1 cellular context compared by ENCODE assay signal in the genomic region with DNA sequence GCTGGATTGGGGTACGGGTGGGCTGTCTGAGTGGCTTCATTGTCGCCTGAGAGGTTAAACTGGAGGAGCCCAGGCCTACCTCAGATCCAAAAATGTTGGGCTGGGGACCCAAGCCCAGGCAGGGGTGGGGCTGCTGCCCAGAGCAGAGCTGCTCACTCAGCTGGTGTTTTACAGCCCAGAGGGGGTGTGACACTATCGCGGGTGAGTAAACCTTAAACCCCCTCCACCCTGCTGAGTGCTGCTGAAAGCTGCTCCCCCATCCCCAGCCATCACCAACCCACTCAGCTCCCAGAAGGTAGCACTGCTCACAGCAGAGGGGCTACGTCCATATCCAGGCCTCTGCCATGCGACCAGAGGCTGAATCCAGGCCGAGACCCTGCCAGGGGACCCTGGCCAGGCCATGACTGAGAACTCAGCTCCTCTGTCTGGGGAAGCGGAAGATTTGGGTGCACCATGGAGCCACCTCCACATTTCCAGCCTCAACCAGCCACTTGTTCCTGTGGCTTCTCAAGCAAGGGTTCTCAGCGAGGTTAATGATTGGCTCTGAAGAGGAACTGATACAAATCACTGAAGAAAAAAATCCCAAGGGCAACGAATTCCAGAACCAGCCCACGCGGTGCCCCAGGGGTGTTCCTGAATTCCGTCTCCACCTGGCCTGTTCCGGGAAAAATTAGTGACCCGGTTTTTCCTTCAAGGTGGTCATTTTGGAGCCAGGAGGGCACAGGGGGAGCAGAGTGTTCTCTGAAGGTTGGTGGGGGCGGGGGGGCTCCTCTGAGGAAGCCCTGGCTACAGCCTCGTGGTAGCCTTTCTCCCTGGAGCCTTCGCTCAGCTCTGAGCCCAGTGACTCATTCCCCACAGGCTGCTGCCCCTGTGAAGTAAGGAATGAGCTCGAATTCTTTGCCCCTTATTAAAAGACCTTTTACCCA.
TF ChIP-seq lines count a peak whose summit lies in the region.

No MANE protein-coding gene starts in this region.

TF ChIP-seq in HepG2, 621 proteins besides CTCF, POLR2A, EP300 and RAD21 (continued from another document and continues in another):
- TF ChIP-seq, protein P1, sequence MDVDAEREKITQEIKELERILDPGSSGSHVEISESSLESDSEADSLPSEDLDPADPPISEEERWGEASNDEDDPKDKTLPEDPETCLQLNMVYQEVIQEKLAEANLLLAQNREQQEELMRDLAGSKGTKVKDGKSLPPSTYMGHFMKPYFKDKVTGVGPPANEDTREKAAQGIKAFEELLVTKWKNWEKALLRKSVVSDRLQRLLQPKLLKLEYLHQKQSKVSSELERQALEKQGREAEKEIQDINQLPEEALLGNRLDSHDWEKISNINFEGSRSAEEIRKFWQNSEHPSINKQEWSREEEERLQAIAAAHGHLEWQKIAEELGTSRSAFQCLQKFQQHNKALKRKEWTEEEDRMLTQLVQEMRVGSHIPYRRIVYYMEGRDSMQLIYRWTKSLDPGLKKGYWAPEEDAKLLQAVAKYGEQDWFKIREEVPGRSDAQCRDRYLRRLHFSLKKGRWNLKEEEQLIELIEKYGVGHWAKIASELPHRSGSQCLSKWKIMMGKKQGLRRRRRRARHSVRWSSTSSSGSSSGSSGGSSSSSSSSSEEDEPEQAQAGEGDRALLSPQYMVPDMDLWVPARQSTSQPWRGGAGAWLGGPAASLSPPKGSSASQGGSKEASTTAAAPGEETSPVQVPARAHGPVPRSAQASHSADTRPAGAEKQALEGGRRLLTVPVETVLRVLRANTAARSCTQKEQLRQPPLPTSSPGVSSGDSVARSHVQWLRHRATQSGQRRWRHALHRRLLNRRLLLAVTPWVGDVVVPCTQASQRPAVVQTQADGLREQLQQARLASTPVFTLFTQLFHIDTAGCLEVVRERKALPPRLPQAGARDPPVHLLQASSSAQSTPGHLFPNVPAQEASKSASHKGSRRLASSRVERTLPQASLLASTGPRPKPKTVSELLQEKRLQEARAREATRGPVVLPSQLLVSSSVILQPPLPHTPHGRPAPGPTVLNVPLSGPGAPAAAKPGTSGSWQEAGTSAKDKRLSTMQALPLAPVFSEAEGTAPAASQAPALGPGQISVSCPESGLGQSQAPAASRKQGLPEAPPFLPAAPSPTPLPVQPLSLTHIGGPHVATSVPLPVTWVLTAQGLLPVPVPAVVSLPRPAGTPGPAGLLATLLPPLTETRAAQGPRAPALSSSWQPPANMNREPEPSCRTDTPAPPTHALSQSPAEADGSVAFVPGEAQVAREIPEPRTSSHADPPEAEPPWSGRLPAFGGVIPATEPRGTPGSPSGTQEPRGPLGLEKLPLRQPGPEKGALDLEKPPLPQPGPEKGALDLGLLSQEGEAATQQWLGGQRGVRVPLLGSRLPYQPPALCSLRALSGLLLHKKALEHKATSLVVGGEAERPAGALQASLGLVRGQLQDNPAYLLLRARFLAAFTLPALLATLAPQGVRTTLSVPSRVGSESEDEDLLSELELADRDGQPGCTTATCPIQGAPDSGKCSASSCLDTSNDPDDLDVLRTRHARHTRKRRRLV (CRISPR knock-in tag; IDR thresholded peaks at IDR 0.05), result no peak
- no peak for TF ChIP-seq FLYWCH1 (CRISPR knock-in tag; IDR thresholded peaks at IDR 0.05)
- 0 out of 2 replicates have a peak, but pooled peaks have one; percentile 29 for TF ChIP-seq ZFP41 (CRISPR knock-in tag; IDR thresholded peaks at IDR 0.05; ENCODE audit: borderline replicate concordance)
- TF ChIP-seq KDM5A (IDR thresholded peaks at IDR 0.05; ENCODE audit: borderline replicate concordance, low read length), result no peak
- TF ChIP-seq, protein P2, sequence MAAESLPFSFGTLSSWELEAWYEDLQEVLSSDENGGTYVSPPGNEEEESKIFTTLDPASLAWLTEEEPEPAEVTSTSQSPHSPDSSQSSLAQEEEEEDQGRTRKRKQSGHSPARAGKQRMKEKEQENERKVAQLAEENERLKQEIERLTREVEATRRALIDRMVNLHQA (CRISPR knock-in tag; IDR thresholded peaks at IDR 0.05), result no peak
- no peak for TF ChIP-seq ZBTB42 (CRISPR knock-in tag; IDR thresholded peaks at IDR 0.05)
- TF ChIP-seq ZBTB21 (CRISPR knock-in tag; IDR thresholded peaks at IDR 0.05), result no peak
- TF ChIP-seq, protein P3, sequence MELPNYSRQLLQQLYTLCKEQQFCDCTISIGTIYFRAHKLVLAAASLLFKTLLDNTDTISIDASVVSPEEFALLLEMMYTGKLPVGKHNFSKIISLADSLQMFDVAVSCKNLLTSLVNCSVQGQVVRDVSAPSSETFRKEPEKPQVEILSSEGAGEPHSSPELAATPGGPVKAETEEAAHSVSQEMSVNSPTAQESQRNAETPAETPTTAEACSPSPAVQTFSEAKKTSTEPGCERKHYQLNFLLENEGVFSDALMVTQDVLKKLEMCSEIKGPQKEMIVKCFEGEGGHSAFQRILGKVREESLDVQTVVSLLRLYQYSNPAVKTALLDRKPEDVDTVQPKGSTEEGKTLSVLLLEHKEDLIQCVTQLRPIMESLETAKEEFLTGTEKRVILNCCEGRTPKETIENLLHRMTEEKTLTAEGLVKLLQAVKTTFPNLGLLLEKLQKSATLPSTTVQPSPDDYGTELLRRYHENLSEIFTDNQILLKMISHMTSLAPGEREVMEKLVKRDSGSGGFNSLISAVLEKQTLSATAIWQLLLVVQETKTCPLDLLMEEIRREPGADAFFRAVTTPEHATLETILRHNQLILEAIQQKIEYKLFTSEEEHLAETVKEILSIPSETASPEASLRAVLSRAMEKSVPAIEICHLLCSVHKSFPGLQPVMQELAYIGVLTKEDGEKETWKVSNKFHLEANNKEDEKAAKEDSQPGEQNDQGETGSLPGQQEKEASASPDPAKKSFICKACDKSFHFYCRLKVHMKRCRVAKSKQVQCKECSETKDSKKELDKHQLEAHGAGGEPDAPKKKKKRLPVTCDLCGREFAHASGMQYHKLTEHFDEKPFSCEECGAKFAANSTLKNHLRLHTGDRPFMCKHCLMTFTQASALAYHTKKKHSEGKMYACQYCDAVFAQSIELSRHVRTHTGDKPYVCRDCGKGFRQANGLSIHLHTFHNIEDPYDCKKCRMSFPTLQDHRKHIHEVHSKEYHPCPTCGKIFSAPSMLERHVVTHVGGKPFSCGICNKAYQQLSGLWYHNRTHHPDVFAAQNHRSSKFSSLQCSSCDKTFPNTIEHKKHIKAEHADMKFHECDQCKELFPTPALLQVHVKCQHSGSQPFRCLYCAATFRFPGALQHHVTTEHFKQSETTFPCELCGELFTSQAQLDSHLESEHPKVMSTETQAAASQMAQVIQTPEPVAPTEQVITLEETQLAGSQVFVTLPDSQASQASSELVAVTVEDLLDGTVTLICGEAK (IDR thresholded peaks at IDR 0.05), result no peak
- TF ChIP-seq, protein P3 (CRISPR knock-in tag; IDR thresholded peaks at IDR 0.05), result no peak
- TF ChIP-seq ZNF644 (CRISPR knock-in tag; IDR thresholded peaks at IDR 0.05; ENCODE audit: low read depth), result no peak
- TF ChIP-seq, protein P4, sequence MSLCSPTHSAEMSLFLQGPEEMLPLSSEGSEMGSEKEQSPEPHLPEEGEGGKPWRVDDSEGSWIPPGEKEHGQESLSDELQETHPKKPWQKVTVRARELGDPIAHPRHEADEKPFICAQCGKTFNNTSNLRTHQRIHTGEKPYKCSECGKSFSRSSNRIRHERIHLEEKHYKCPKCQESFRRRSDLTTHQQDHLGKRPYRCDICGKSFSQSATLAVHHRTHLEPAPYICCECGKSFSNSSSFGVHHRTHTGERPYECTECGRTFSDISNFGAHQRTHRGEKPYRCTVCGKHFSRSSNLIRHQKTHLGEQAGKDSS (CRISPR knock-in tag; IDR thresholded peaks at IDR 0.05; ENCODE audit: borderline replicate concordance, low read depth), result no peak
- TF ChIP-seq GLI4 (CRISPR knock-in tag; IDR thresholded peaks at IDR 0.05; ENCODE audit: borderline replicate concordance), result no peak
- TF ChIP-seq, protein P5, sequence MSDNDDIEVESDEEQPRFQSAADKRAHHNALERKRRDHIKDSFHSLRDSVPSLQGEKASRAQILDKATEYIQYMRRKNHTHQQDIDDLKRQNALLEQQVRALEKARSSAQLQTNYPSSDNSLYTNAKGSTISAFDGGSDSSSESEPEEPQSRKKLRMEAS (IDR thresholded peaks at IDR 0.05), result peak; percentile 40; the same call in 1 of the 2 replicates
- no peak for TF ChIP-seq GATAD1 (CRISPR knock-in tag; IDR thresholded peaks at IDR 0.05)
- TF ChIP-seq ADNP (CRISPR knock-in tag; IDR thresholded peaks at IDR 0.05), result no peak
- no peak for TF ChIP-seq ZNF557 (CRISPR knock-in tag; IDR thresholded peaks at IDR 0.05)
- no peak for TF ChIP-seq ZNF772 (CRISPR knock-in tag; IDR thresholded peaks at IDR 0.05)
- TF ChIP-seq ARHGAP35 (CRISPR knock-in tag; IDR thresholded peaks at IDR 0.05; ENCODE audit: borderline replicate concordance), result no peak
- no peak for TF ChIP-seq NONO (IDR thresholded peaks at IDR 0.05)
- no peak for TF ChIP-seq NONO (CRISPR knock-in tag; conservative IDR thresholded peaks at IDR 0.05)
- TF ChIP-seq SMARCE1 (IDR thresholded peaks at IDR 0.05; ENCODE audit: borderline replicate concordance), result no peak
- TF ChIP-seq ZNF274 (CRISPR knock-in tag; IDR thresholded peaks at IDR 0.05), result 0 out of 2 replicates have a peak, but pooled peaks have one; percentile 1
- TF ChIP-seq ZNF749 (CRISPR knock-in tag; IDR thresholded peaks at IDR 0.05; ENCODE audit: borderline replicate concordance), result peak; percentile 33; the same call in 1 of the 2 replicates
- TF ChIP-seq CBX5 (CRISPR knock-in tag; IDR thresholded peaks at IDR 0.05; ENCODE audit: borderline replicate concordance), result no peak
- no peak for TF ChIP-seq JUND (CRISPR knock-in tag; IDR thresholded peaks at IDR 0.05)
- TF ChIP-seq, protein P6, sequence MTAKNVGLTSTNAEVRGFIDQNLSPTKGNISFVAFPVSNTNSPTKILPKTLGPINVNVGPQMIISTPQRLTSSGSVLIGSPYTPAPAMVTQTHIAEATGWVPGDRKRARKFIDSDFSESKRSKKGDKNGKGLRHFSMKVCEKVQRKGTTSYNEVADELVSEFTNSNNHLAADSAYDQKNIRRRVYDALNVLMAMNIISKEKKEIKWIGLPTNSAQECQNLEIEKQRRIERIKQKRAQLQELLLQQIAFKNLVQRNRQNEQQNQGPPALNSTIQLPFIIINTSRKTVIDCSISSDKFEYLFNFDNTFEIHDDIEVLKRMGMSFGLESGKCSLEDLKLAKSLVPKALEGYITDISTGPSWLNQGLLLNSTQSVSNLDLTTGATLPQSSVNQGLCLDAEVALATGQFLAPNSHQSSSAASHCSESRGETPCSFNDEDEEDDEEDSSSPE (CRISPR knock-in tag; IDR thresholded peaks at IDR 0.05), result no peak
- TF ChIP-seq NCOA2 (CRISPR knock-in tag; IDR thresholded peaks at IDR 0.05), result 0 out of 2 replicates have a peak, but pooled peaks have one; percentile 4
- TF ChIP-seq, protein P7, sequence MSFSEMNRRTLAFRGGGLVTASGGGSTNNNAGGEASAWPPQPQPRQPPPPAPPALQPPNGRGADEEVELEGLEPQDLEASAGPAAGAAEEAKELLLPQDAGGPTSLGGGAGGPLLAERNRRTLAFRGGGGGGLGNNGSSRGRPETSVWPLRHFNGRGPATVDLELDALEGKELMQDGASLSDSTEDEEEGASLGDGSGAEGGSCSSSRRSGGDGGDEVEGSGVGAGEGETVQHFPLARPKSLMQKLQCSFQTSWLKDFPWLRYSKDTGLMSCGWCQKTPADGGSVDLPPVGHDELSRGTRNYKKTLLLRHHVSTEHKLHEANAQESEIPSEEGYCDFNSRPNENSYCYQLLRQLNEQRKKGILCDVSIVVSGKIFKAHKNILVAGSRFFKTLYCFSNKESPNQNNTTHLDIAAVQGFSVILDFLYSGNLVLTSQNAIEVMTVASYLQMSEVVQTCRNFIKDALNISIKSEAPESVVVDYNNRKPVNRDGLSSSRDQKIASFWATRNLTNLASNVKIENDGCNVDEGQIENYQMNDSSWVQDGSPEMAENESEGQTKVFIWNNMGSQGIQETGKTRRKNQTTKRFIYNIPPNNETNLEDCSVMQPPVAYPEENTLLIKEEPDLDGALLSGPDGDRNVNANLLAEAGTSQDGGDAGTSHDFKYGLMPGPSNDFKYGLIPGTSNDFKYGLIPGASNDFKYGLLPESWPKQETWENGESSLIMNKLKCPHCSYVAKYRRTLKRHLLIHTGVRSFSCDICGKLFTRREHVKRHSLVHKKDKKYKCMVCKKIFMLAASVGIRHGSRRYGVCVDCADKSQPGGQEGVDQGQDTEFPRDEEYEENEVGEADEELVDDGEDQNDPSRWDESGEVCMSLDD (CRISPR knock-in tag; IDR thresholded peaks at IDR 0.05; ENCODE audit: borderline replicate concordance), result no peak
- TF ChIP-seq FOXP1 (IDR thresholded peaks at IDR 0.05), result no peak
- no peak for TF ChIP-seq FOXP1 (CRISPR knock-in tag; IDR thresholded peaks at IDR 0.05)
- TF ChIP-seq PCBP1 (IDR thresholded peaks at IDR 0.05; ENCODE audit: borderline replicate concordance, low read depth, low read length), result no peak
- no peak for TF ChIP-seq NR1H2 (CRISPR knock-in tag; IDR thresholded peaks at IDR 0.05; ENCODE audit: borderline replicate concordance, low read depth)
- TF ChIP-seq, protein P8, sequence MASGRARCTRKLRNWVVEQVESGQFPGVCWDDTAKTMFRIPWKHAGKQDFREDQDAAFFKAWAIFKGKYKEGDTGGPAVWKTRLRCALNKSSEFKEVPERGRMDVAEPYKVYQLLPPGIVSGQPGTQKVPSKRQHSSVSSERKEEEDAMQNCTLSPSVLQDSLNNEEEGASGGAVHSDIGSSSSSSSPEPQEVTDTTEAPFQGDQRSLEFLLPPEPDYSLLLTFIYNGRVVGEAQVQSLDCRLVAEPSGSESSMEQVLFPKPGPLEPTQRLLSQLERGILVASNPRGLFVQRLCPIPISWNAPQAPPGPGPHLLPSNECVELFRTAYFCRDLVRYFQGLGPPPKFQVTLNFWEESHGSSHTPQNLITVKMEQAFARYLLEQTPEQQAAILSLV (CRISPR knock-in tag; IDR thresholded peaks at IDR 0.05; ENCODE audit: borderline replicate concordance), result no peak; the same call in none of the 2 replicates
- TF ChIP-seq MTF1 (CRISPR knock-in tag; IDR thresholded peaks at IDR 0.05), result no peak
- TF ChIP-seq ZNF546 (CRISPR knock-in tag; conservative IDR thresholded peaks at IDR 0.05), result 0 out of 2 replicates have a peak, but pooled peaks have one; percentile 60
- TF ChIP-seq PRPF4 (IDR thresholded peaks at IDR 0.05; ENCODE audit: low read depth, low read length, poor library complexity, severe bottlenecking), result no peak
